In genomic region chr2:97113882-97114255, GRCh38 we compare ENCODE assay signal across 8 cellular contexts. TPM values are rescaled to one million over a fixed set of nuclear protein-coding genes. Genes with fewer than 3 reads are reported as not detected.
A peak's percentile ranks its signal among the peaks of the same experiment; 100 is the strongest.
DNase-seq lines count a peak whose midpoint lies in the region; ATAC-seq, FAIRE-seq and TF ChIP-seq lines count a peak whose summit lies in the region.
"Not testable (repeated sequence)": the region's sequence is repeated elsewhere in the genome, so short reads cannot be mapped to it uniquely, and the experiment has no call there.

No MANE protein-coding gene starts in this region.

- H3K27me3 ChIP-seq in bronchial epithelial cell (ENCODE audit: control insufficient read depth, insufficient read depth, low read length); mesendoderm (ENCODE audit: insufficient read depth, low read length, poor library complexity): not testable (repeated sequence)

- peak; percentile 49 for ATAC-seq in Right ventricle myocardium inferior

- H3K4me3 ChIP-seq in GM12864 (ENCODE audit: low read depth, low read length), result peak overlapping the region; percentile 78
- peak overlapping the region; percentile 64 for H3K4me3 ChIP-seq in bronchial epithelial cell (ENCODE audit: low read depth, low read length)
- peak overlapping the region; percentile 43 for H3K4me3 ChIP-seq in mesendoderm (ENCODE audit: low read length)
- peak overlapping the region; percentile 74 for H3K4me3 ChIP-seq in retinal pigment epithelial cell (ENCODE audit: low read length)
- peak overlapping the region; percentile 60 for H3K4me3 ChIP-seq in urinary bladder (ENCODE audit: low read depth, low read length)

- not testable (repeated sequence) for H2BK5ac ChIP-seq in mesendoderm (ENCODE audit: low read length)

- H3K4me1 ChIP-seq in mesendoderm (ENCODE audit: control insufficient read depth, low read depth, low read length); urinary bladder (ENCODE audit: insufficient read depth): not testable (repeated sequence)

- H3K79me2 ChIP-seq in mesendoderm (ENCODE audit: control insufficient read depth, insufficient read depth, low read length), result not testable (repeated sequence)

- WGBS in mesendoderm (ENCODE audit: extremely low coverage, insufficient coverage, low lambda C conversion rate), result no CpG with 5 or more reads among the region's 18 CpGs
- WGBS in urinary bladder, result under 1% methylated on average over 17 of the region's 18 CpGs

- peak overlapping the region; percentile 25 for H3K4ac ChIP-seq in mesendoderm (ENCODE audit: low read depth, low read length)

- H2BK15ac ChIP-seq in mesendoderm (replicated peaks; ENCODE audit: low read depth), result not testable (repeated sequence)

- H3K4me2 ChIP-seq in mesendoderm (ENCODE audit: low read length), result peak overlapping the region; percentile 4

- peak overlapping the region; percentile 82 for H3K27ac ChIP-seq in KOPT-K1 (ENCODE audit: low read depth, low read length, poor library complexity, severe bottlenecking)
- not testable (repeated sequence) for H3K27ac ChIP-seq in mesendoderm (ENCODE audit: low read depth, low read length)
- peak overlapping the region; percentile 45 for H3K27ac ChIP-seq in urinary bladder (ENCODE audit: low read depth)

- peak overlapping the region; percentile 39 for H3K18ac ChIP-seq in mesendoderm (ENCODE audit: low read length)

- not testable (repeated sequence) for FAIRE-seq in bronchial epithelial cell (lab: Jason Lieb, UNC)

- H3K56ac ChIP-seq in mesendoderm (ENCODE audit: low read length), result peak overlapping the region; percentile 78

- H4K8ac ChIP-seq in mesendoderm (ENCODE audit: low read depth, low read length), result not testable (repeated sequence)

- H3K27me3 Mint-ChIP-seq in activated CD4-positive, alpha-beta memory T cell treated with anti-CD3 and anti-CD28 coated beads for 36 hours, result not testable (repeated sequence)

- not testable (repeated sequence) for H3K36me3 ChIP-seq in KOPT-K1 (ENCODE audit: insufficient read depth, low read length); bronchial epithelial cell (ENCODE audit: control insufficient read depth, insufficient read depth, low read length); mesendoderm (ENCODE audit: control insufficient read depth, insufficient read depth, low read length); urinary bladder (ENCODE audit: insufficient read depth)

- not testable (repeated sequence) for H4K5ac ChIP-seq in mesendoderm (ENCODE audit: low read length)

- not testable (repeated sequence) for H2BK120ac ChIP-seq in mesendoderm (ENCODE audit: low read depth, low read length)

- H3K4me1 Mint-ChIP-seq in activated CD4-positive, alpha-beta memory T cell treated with anti-CD3 and anti-CD28 coated beads for 36 hours (ENCODE audit: low read depth), result not testable (repeated sequence)

- not testable (repeated sequence) for H3K9me3 Mint-ChIP-seq in activated CD4-positive, alpha-beta memory T cell treated with anti-CD3 and anti-CD28 coated beads for 36 hours

- CTCF ChIA-PET in activated CD4-positive, alpha-beta memory T cell treated with anti-CD3 and anti-CD28 coated beads for 36 hours (lab: Charles Lee), result interaction anchor here (1.2 to 3.1 kb wide), 4 partner anchors 243 to 519 kb away, joined by 3 to 36 read pairs (median 6); partner anchors contain the start of gene ANKRD39

- peak overlapping the region; percentile 73 for H3K9ac ChIP-seq in mesendoderm (ENCODE audit: low read length)

- H2AK5ac ChIP-seq in mesendoderm (ENCODE audit: low read length), result not testable (repeated sequence)

- intact Hi-C loops in activated CD4-positive, alpha-beta memory T cell treated with anti-CD3 and anti-CD28 coated beads for 36 hours (cut with micrococcal nuclease), result loop anchor here (1.0 to 5.0 kb wide), 2 partner anchors 102 to 297 kb away; partner anchors contain the start of gene CNNM3
- intact Hi-C loops in Right ventricle myocardium inferior (cut with DNase I), result loop anchor here (5.0 kb wide), 1 partner anchor 102 kb away; no protein-coding TSS in a partner anchor

- not testable (repeated sequence) for DNase-seq in GM12864 (ENCODE audit: low read depth); bronchial epithelial cell (ENCODE audit: low read depth); Right ventricle myocardium inferior (ENCODE audit: missing footprints); mesendoderm; retinal pigment epithelial cell (ENCODE audit: low read depth)
- peak; percentile 16 for DNase-seq in activated CD4-positive, alpha-beta memory T cell treated with anti-CD3 and anti-CD28 coated beads for 36 hours

- TF ChIP-seq CTCF in GM12864 (IDR thresholded peaks at IDR 0.05; ENCODE audit: low read depth, low read length, missing control alignments); bronchial epithelial cell (IDR thresholded peaks at IDR 0.05; ENCODE audit: insufficient read depth, low read length, severe bottlenecking); retinal pigment epithelial cell (conservative IDR thresholded peaks at IDR 0.05; ENCODE audit: low read depth, low read length): not testable (repeated sequence)

- not testable (repeated sequence) for H3K36me3 Mint-ChIP-seq in activated CD4-positive, alpha-beta memory T cell treated with anti-CD3 and anti-CD28 coated beads for 36 hours

- H3K9me3 ChIP-seq in KOPT-K1 (ENCODE audit: insufficient read depth, low read length, poor library complexity, severe bottlenecking), result not testable (repeated sequence)

- POLR2A ChIA-PET in activated CD4-positive, alpha-beta memory T cell treated with anti-CD3 and anti-CD28 coated beads for 36 hours (lab: Charles Lee), result not testable (repeated sequence)

- H3K4me3 Mint-ChIP-seq in activated CD4-positive, alpha-beta memory T cell treated with anti-CD3 and anti-CD28 coated beads for 36 hours, result peak overlapping the region; percentile 99

- peak overlapping the region; percentile 99 for H3K27ac Mint-ChIP-seq in activated CD4-positive, alpha-beta memory T cell treated with anti-CD3 and anti-CD28 coated beads for 36 hours

- H3K23ac ChIP-seq in mesendoderm (ENCODE audit: low read length), result not testable (repeated sequence)

- not testable (repeated sequence) for H3K79me1 ChIP-seq in mesendoderm (ENCODE audit: low read length)

RNA-seq across cellular contexts. Expression of gene ANKRD36, which starts 0.9 kb away (rescaled TPM):
- total RNA-seq in activated CD4-positive, alpha-beta memory T cell treated with anti-CD3 and anti-CD28 coated beads for 36 hours, result 10 to 100 TPM; 22.3 to 25.0 TPM
- 11.0 and 14.0 TPM in 2 replicates for total RNA-seq in bronchial epithelial cell
- 5.6 TPM for total RNA-seq in Right ventricle myocardium inferior
- 2.1 TPM for polyA plus RNA-seq in mesendoderm (2013, experiment 1 of 2)
- 2.2 TPM for polyA plus RNA-seq in mesendoderm (2013, experiment 2 of 2)
- total RNA-seq in urinary bladder, result 172 TPM
- polyA plus RNA-seq in urinary bladder, result 3.3 TPM

RNA-seq across cellular contexts. Expression of gene FAHD2B, which starts 19.2 kb away (rescaled TPM):
- 10 to 100 TPM; 30.2 to 32.5 TPM for total RNA-seq in activated CD4-positive, alpha-beta memory T cell treated with anti-CD3 and anti-CD28 coated beads for 36 hours
- 13.4 and 14.3 TPM in 2 replicates for total RNA-seq in bronchial epithelial cell
- 34.2 TPM for total RNA-seq in Right ventricle myocardium inferior
- polyA plus RNA-seq in mesendoderm (2013, experiment 1 of 2), result 19.5 TPM
- 19.9 TPM for polyA plus RNA-seq in mesendoderm (2013, experiment 2 of 2)
- 8.8 TPM for total RNA-seq in urinary bladder
- 22.9 TPM for polyA plus RNA-seq in urinary bladder
